Comparison of ENCODE assay signal across 15 cellular contexts in genomic region chr7:47543056-47543455, GRCh38.
"Had no signal": no experiment of that assay in that cellular context is flagged by ENCODE, and none has a peak within 500 bp of the region (broad histone marks: within the 10 kb centered on the region; RNA-seq: fewer than 3 reads in every experiment).

No MANE protein-coding gene starts in this region.

- H3K27me3 Mint-ChIP-seq: activated CD4-positive, alpha-beta memory T cell treated with anti-CD3 and anti-CD28 coated beads, Interleukin-2, amount 10 ng/mL, durations not matched to agents 7 days and 5 days had no signal

- H3K4me1 Mint-ChIP-seq: activated CD4-positive, alpha-beta memory T cell treated with anti-CD3 and anti-CD28 coated beads, Interleukin-2, amount 10 ng/mL, durations not matched to agents 7 days and 5 days; activated CD4-positive, alpha-beta T cell treated with anti-CD3 and anti-CD28 coated beads, Interleukin-2, amount 10 ng/mL, durations not matched to agents 24 days and 14 days had no signal

- H3K27ac Mint-ChIP-seq: activated CD4-positive, alpha-beta memory T cell treated with anti-CD3 and anti-CD28 coated beads, Interleukin-2, amount 10 ng/mL, durations not matched to agents 7 days and 5 days; activated CD4-positive, alpha-beta T cell treated with anti-CD3 and anti-CD28 coated beads, Interleukin-2, amount 10 ng/mL, durations not matched to agents 24 days and 14 days; activated naive CD8-positive, alpha-beta T cell treated with anti-CD3 and anti-CD28 coated beads, Interleukin-2, amount 50 U/mL, for 24 hours; activated T-cell treated with anti-CD3 and anti-CD28 coated beads, Interleukin-2, amount 50 U/mL, for 72 hours; stimulated activated naive CD8-positive, alpha-beta T cell treated with anti-CD3 and anti-CD28 coated beads, Interleukin-15, Interleukin-2, amounts not matched to agents 100 ng/mL and 50 ng/mL, for 24 hours had no signal

- ATAC-seq: activated T-cell treated with anti-CD3 and anti-CD28 coated beads, Interleukin-2, amount 50 U/mL, for 72 hours; foreskin keratinocyte; left ventricle myocardium superior had no signal

- H3K27ac ChIP-seq: foreskin keratinocyte, tibial artery, uterus, VCaP had no signal

- H3K27me3 ChIP-seq: foreskin keratinocyte, tibial artery, uterus had no signal

- H3K4me1 ChIP-seq: foreskin keratinocyte, uterus had no signal

- H3K36me3 ChIP-seq: tibial artery, uterus had no signal

- H3K9me3 Mint-ChIP-seq: activated CD4-positive, alpha-beta memory T cell treated with anti-CD3 and anti-CD28 coated beads, Interleukin-2, amount 10 ng/mL, durations not matched to agents 7 days and 5 days; activated CD4-positive, alpha-beta T cell treated with anti-CD3 and anti-CD28 coated beads, Interleukin-2, amount 10 ng/mL, durations not matched to agents 24 days and 14 days; activated naive CD8-positive, alpha-beta T cell treated with anti-CD3 and anti-CD28 coated beads, Interleukin-2, amount 50 U/mL, for 24 hours; activated T-cell treated with anti-CD3 and anti-CD28 coated beads, Interleukin-2, amount 50 U/mL, for 72 hours; stimulated activated naive CD8-positive, alpha-beta T cell treated with anti-CD3 and anti-CD28 coated beads, Interleukin-15, Interleukin-2, amounts not matched to agents 100 ng/mL and 50 ng/mL, for 24 hours had no signal

- H3K4me3 ChIP-seq: tibial artery, uterus had no signal

- H3K4me3 Mint-ChIP-seq: activated CD4-positive, alpha-beta memory T cell treated with anti-CD3 and anti-CD28 coated beads, Interleukin-2, amount 10 ng/mL, durations not matched to agents 7 days and 5 days; activated CD4-positive, alpha-beta T cell treated with anti-CD3 and anti-CD28 coated beads, Interleukin-2, amount 10 ng/mL, durations not matched to agents 24 days and 14 days; activated naive CD8-positive, alpha-beta T cell treated with anti-CD3 and anti-CD28 coated beads, Interleukin-2, amount 50 U/mL, for 24 hours; activated T-cell treated with anti-CD3 and anti-CD28 coated beads, Interleukin-2, amount 50 U/mL, for 72 hours; stimulated activated naive CD8-positive, alpha-beta T cell treated with anti-CD3 and anti-CD28 coated beads, Interleukin-15, Interleukin-2, amounts not matched to agents 100 ng/mL and 50 ng/mL, for 24 hours had no signal

- DNase-seq: activated CD4-positive, alpha-beta memory T cell treated with anti-CD3 and anti-CD28 coated beads, Interleukin-2, amount 10 ng/mL, durations not matched to agents 7 days and 5 days; activated CD4-positive, alpha-beta T cell treated with anti-CD3 and anti-CD28 coated beads, Interleukin-2, amount 10 ng/mL, durations not matched to agents 24 days and 14 days; activated gamma-delta T cell; activated naive CD4-positive, alpha-beta T cell treated with anti-CD3 and anti-CD28 coated beads, Interleukin-2, amount 50 U/mL, for 16 hours; activated naive CD8-positive, alpha-beta T cell treated with anti-CD3 and anti-CD28 coated beads, Interleukin-2, amount 50 U/mL, for 24 hours; activated T-cell treated with anti-CD3 and anti-CD28 coated beads, Interleukin-2, amount 50 U/mL, for 72 hours; effector CD4-positive, alpha-beta T cell; foreskin keratinocyte; left ventricle myocardium superior; mammary epithelial cell; stimulated activated CD4-positive, alpha-beta T cell treated with anti-CD3 and anti-CD28 coated beads, Interleukin-4, amount 100 ng/mL, for 1 hour; tibial artery; uterus had no signal

- H3K9me3 ChIP-seq: tibial artery, uterus had no signal
